18 cellular contexts compared by ENCODE assay signal in genomic region chr17:49749730-49750129, GRCh38. TPM values are rescaled to one million over a fixed set of nuclear protein-coding genes. Genes with fewer than 3 reads are reported as not detected.
DNase-seq lines count a peak whose midpoint lies in the region; ATAC-seq and TF ChIP-seq lines count a peak whose summit lies in the region.
"Had no signal": no experiment of that assay in that cellular context is flagged by ENCODE, and none has a peak within 500 bp of the region (broad histone marks: within the 10 kb centered on the region; RNA-seq: fewer than 3 reads in every experiment).

No MANE protein-coding gene starts in this region.

- CTCF ChIA-PET in activated naive CD4-positive, alpha-beta T cell treated with anti-CD3 and anti-CD28 coated beads for 36 hours (lab: Charles Lee) = interaction anchor here (1.2 to 3.7 kb wide), 3 partner anchors 10 to 34 kb away, joined by 3 to 13 read pairs (median 3); no protein-coding TSS in a partner anchor

- no peak for DNase-seq in activated naive CD4-positive, alpha-beta T cell treated with anti-CD3 and anti-CD28 coated beads for 36 hours
- DNase-seq in activated naive CD4-positive, alpha-beta T cell treated with anti-CD3 and anti-CD28 coated beads, Interleukin-2, amount 50 U/mL, for 72 hours (ENCODE audit: low spot score in 2 of 2) = no peak
- no peak for DNase-seq in activated naive CD8-positive, alpha-beta T cell treated with anti-CD3 and anti-CD28 coated beads, Interleukin-2, amount 50 U/mL, for 24 hours
- DNase-seq in occipital lobe (lab: John Stamatoyannopoulos, UW) = no peak
- DNase-seq in mesenteric fat pad (ENCODE audit: low spot score) = no peak
- DNase-seq: activated effector memory CD4-positive, alpha-beta T cell treated with Interleukin-2 at 50 U/mL for 16 hours; DMS79; effector CD8-positive, alpha-beta T cell; KBM-7; left cardiac atrium; mesendoderm; NCI-H1048; NCI-H2029 treated with DMSO at 0.1 percent for 48 hours had no signal

- H3K27ac Mint-ChIP-seq in activated naive CD4-positive, alpha-beta T cell treated with anti-CD3 and anti-CD28 coated beads for 36 hours = peak overlapping the region; percentile 91
- no peak overlapping the region for H3K27ac Mint-ChIP-seq in activated naive CD4-positive, alpha-beta T cell treated with anti-CD3 and anti-CD28 coated beads, Interleukin-2, amount 50 U/mL, for 72 hours
- peak overlapping the region; percentile 89 for H3K27ac Mint-ChIP-seq in activated naive CD8-positive, alpha-beta T cell treated with anti-CD3 and anti-CD28 coated beads, Interleukin-2, amount 50 U/mL, for 24 hours
- H3K27ac Mint-ChIP-seq in stimulated activated memory B cell treated with anti-CD40 and anti-IgM and Interleukin-4, amounts not matched to agents 10 μg/mL and 1 μg/mL and 100 μg/mL, for 72 hours = peak overlapping the region; percentile 93
- H3K27ac Mint-ChIP-seq: neural progenitor cell had no signal

- no peaks in the 10 kb centered on the region for H3K9me2 ChIP-seq in OCI-LY1 (ENCODE audit: low read depth, low read length)

- no peaks in the 10 kb centered on the region for H4K20me1 ChIP-seq in OCI-LY1 (ENCODE audit: insufficient read depth, low read length)

- H3K36me3 ChIP-seq in OCI-LY1 (ENCODE audit: insufficient read depth, low read length) = peaks cover 29% of the 10 kb centered on the region; the same call in 1 of the 2 replicates
- H3K36me3 ChIP-seq: ascending aorta, neural progenitor cell had no signal

- H3K4me1 ChIP-seq in OCI-LY1 (ENCODE audit: insufficient read depth, low read length, severe bottlenecking) = peaks cover 87% of the 10 kb centered on the region
- H3K4me1 ChIP-seq: ascending aorta, neural progenitor cell had no signal

- TF ChIP-seq CTCF in OCI-LY1 (IDR thresholded peaks at IDR 0.05; ENCODE audit: low read length) = no peak

- H3F3A ChIP-seq in OCI-LY1 (ENCODE audit: insufficient read depth, low read length) = peaks cover 10% of the 10 kb centered on the region

- H3K27me3 ChIP-seq in OCI-LY1 (ENCODE audit: insufficient read depth, low read length) = no peaks in the 10 kb centered on the region
- H3K27me3 ChIP-seq: ascending aorta, neural progenitor cell had no signal

- ATAC-seq in activated naive CD4-positive, alpha-beta T cell treated with anti-CD3 and anti-CD28 coated beads, Interleukin-2, amount 50 U/mL, for 72 hours = no peak
- ATAC-seq in activated naive CD8-positive, alpha-beta T cell treated with anti-CD3 and anti-CD28 coated beads, Interleukin-2, amount 50 U/mL, for 24 hours = no peak
- no peak for ATAC-seq in stimulated activated memory B cell treated with anti-CD40 and anti-IgM and Interleukin-4, amounts not matched to agents 10 μg/mL and 1 μg/mL and 100 μg/mL, for 72 hours
- ATAC-seq in GM21737 (IDR thresholded peaks at IDR 0.05; ENCODE audit: unreplicated experiment) = no peak
- ATAC-seq: left cardiac atrium had no signal

- H3K27me3 Mint-ChIP-seq in activated naive CD4-positive, alpha-beta T cell treated with anti-CD3 and anti-CD28 coated beads for 36 hours (ENCODE audit: low read depth) = no peaks in the 10 kb centered on the region
- H3K27me3 Mint-ChIP-seq in activated naive CD8-positive, alpha-beta T cell treated with anti-CD3 and anti-CD28 coated beads, Interleukin-2, amount 50 U/mL, for 24 hours = no peaks in the 10 kb centered on the region
- no peaks in the 10 kb centered on the region for H3K27me3 Mint-ChIP-seq in stimulated activated memory B cell treated with anti-CD40 and anti-IgM and Interleukin-4, amounts not matched to agents 10 μg/mL and 1 μg/mL and 100 μg/mL, for 72 hours

- H3K79me2 ChIP-seq in OCI-LY1 (ENCODE audit: insufficient read depth, low read length) = peaks cover 55% of the 10 kb centered on the region

- H3K36me3 Mint-ChIP-seq in activated naive CD4-positive, alpha-beta T cell treated with anti-CD3 and anti-CD28 coated beads for 36 hours (ENCODE audit: low read depth) = peaks cover 9% of the 10 kb centered on the region
- H3K36me3 Mint-ChIP-seq in activated naive CD4-positive, alpha-beta T cell treated with anti-CD3 and anti-CD28 coated beads, Interleukin-2, amount 50 U/mL, for 72 hours = peaks cover 9 to 13% of the 10 kb centered on the region in 2 donors
- H3K36me3 Mint-ChIP-seq in activated naive CD8-positive, alpha-beta T cell treated with anti-CD3 and anti-CD28 coated beads, Interleukin-2, amount 50 U/mL, for 24 hours (ENCODE audit: low read depth) = peaks cover 1% of the 10 kb centered on the region
- H3K36me3 Mint-ChIP-seq in stimulated activated memory B cell treated with anti-CD40 and anti-IgM and Interleukin-4, amounts not matched to agents 10 μg/mL and 1 μg/mL and 100 μg/mL, for 72 hours = peaks cover 15% of the 10 kb centered on the region

- no peaks in the 10 kb centered on the region for H3K9me3 ChIP-seq in OCI-LY1 (ENCODE audit: low read length)
- H3K9me3 ChIP-seq: ascending aorta had no signal

- H3K4me1 Mint-ChIP-seq in activated naive CD4-positive, alpha-beta T cell treated with anti-CD3 and anti-CD28 coated beads for 36 hours (ENCODE audit: low read depth) = peaks cover 82% of the 10 kb centered on the region
- H3K4me1 Mint-ChIP-seq in activated naive CD8-positive, alpha-beta T cell treated with anti-CD3 and anti-CD28 coated beads, Interleukin-2, amount 50 U/mL, for 24 hours = peaks cover 85% of the 10 kb centered on the region
- H3K4me1 Mint-ChIP-seq in stimulated activated memory B cell treated with anti-CD40 and anti-IgM and Interleukin-4, amounts not matched to agents 10 μg/mL and 1 μg/mL and 100 μg/mL, for 72 hours = peaks cover 84% of the 10 kb centered on the region
- H3K4me1 Mint-ChIP-seq: neural progenitor cell had no signal

- H3K4me3 ChIP-seq in OCI-LY1 (ENCODE audit: low read depth, low read length, poor library complexity, severe bottlenecking) = no peak overlapping the region
- H3K4me3 ChIP-seq: ascending aorta, neural progenitor cell had no signal

- H3K9ac ChIP-seq in OCI-LY1 (ENCODE audit: low read length) = peak overlapping the region; percentile 38; the same call in 1 of the 2 replicates
- H3K9ac ChIP-seq: neural progenitor cell had no signal

- no peak overlapping the region for H2AFZ ChIP-seq in OCI-LY1 (ENCODE audit: low read length)
- H2AFZ ChIP-seq: neural progenitor cell had no signal

- peak overlapping the region; percentile 93 for H3K27ac ChIP-seq in OCI-LY1 (ENCODE audit: low read depth, low read length, poor library complexity, severe bottlenecking)
- H3K27ac ChIP-seq: ascending aorta, neural progenitor cell had no signal

- intact Hi-C loops in activated naive CD4-positive, alpha-beta T cell treated with anti-CD3 and anti-CD28 coated beads for 36 hours (cut with micrococcal nuclease) = loop anchor here (1.0 to 10.0 kb wide), 4 partner anchors 10 to 405 kb away; partner anchors contain the start of gene KAT7

- H3K4me2 ChIP-seq in OCI-LY1 (ENCODE audit: low read length) = peak overlapping the region; percentile 79; the same call in 1 of the 2 replicates
- H3K4me2 ChIP-seq: neural progenitor cell had no signal

- H3K9me3 Mint-ChIP-seq in activated naive CD4-positive, alpha-beta T cell treated with anti-CD3 and anti-CD28 coated beads for 36 hours = no peaks in the 10 kb centered on the region
- peaks cover 0 to 5% of the 10 kb centered on the region in 2 donors for H3K9me3 Mint-ChIP-seq in activated naive CD4-positive, alpha-beta T cell treated with anti-CD3 and anti-CD28 coated beads, Interleukin-2, amount 50 U/mL, for 72 hours
- H3K9me3 Mint-ChIP-seq in activated naive CD8-positive, alpha-beta T cell treated with anti-CD3 and anti-CD28 coated beads, Interleukin-2, amount 50 U/mL, for 24 hours = no peaks in the 10 kb centered on the region
- no peaks in the 10 kb centered on the region for H3K9me3 Mint-ChIP-seq in stimulated activated memory B cell treated with anti-CD40 and anti-IgM and Interleukin-4, amounts not matched to agents 10 μg/mL and 1 μg/mL and 100 μg/mL, for 72 hours
- H3K9me3 Mint-ChIP-seq: neural progenitor cell had no signal

- no peak overlapping the region for H3K4me3 Mint-ChIP-seq in activated naive CD4-positive, alpha-beta T cell treated with anti-CD3 and anti-CD28 coated beads for 36 hours
- H3K4me3 Mint-ChIP-seq in activated naive CD8-positive, alpha-beta T cell treated with anti-CD3 and anti-CD28 coated beads, Interleukin-2, amount 50 U/mL, for 24 hours = no peak overlapping the region
- H3K4me3 Mint-ChIP-seq in stimulated activated memory B cell treated with anti-CD40 and anti-IgM and Interleukin-4, amounts not matched to agents 10 μg/mL and 1 μg/mL and 100 μg/mL, for 72 hours = no peak overlapping the region
- H3K4me3 Mint-ChIP-seq: neural progenitor cell had no signal

RNA-seq across cellular contexts. Expression of gene FAM117A, which starts 14.2 kb away (rescaled TPM):
- total RNA-seq in activated naive CD4-positive, alpha-beta T cell treated with anti-CD3 and anti-CD28 coated beads for 36 hours = 10 to 100 TPM; 17.7 TPM
- 10 to 100 TPM; 13.3 to 25.0 TPM for total RNA-seq in activated naive CD4-positive, alpha-beta T cell treated with anti-CD3 and anti-CD28 coated beads, Interleukin-2, amount 50 U/mL, for 72 hours
- total RNA-seq in occipital lobe = 0.62 TPM
- 5.9 TPM for total RNA-seq in mesenteric fat pad

RNA-seq across cellular contexts. Expression of gene KAT7, which starts 38.8 kb away (rescaled TPM):
- 10 to 100 TPM; 83.9 to 85.8 TPM for total RNA-seq in activated naive CD4-positive, alpha-beta T cell treated with anti-CD3 and anti-CD28 coated beads for 36 hours
- total RNA-seq in activated naive CD4-positive, alpha-beta T cell treated with anti-CD3 and anti-CD28 coated beads, Interleukin-2, amount 50 U/mL, for 72 hours = 100 to 1,000 TPM in 1 of 2 donors, 10 to 100 TPM in 1; 75.4 to 119 TPM
- total RNA-seq in occipital lobe (49.0 TPM), mesenteric fat pad (34.9 TPM)

RNA-seq across cellular contexts. Expression of gene SLC35B1, which starts 42.0 kb away (rescaled TPM):
- total RNA-seq in activated naive CD4-positive, alpha-beta T cell treated with anti-CD3 and anti-CD28 coated beads for 36 hours = 10 to 100 TPM; 35.3 to 39.5 TPM
- 10 to 100 TPM; 36.2 to 44.1 TPM for total RNA-seq in activated naive CD4-positive, alpha-beta T cell treated with anti-CD3 and anti-CD28 coated beads, Interleukin-2, amount 50 U/mL, for 72 hours
- total RNA-seq in occipital lobe = 39.0 TPM
- 44.5 TPM for total RNA-seq in mesenteric fat pad

Comparison
In these comparisons a context has a peak if more than half of its experiments do, and no peak if none do; other contexts are left out.
1. H3K27ac Mint-ChIP-seq: peak in activated naive CD4-positive, alpha-beta T cell treated with anti-CD3 and anti-CD28 coated beads for 36 hours (single experiment), activated naive CD8-positive, alpha-beta T cell treated with anti-CD3 and anti-CD28 coated beads, Interleukin-2, amount 50 U/mL, for 24 hours (single experiment) and stimulated activated memory B cell treated with anti-CD40 and anti-IgM and Interleukin-4, amounts not matched to agents 10 μg/mL and 1 μg/mL and 100 μg/mL, for 72 hours (single experiment); none in activated naive CD4-positive, alpha-beta T cell treated with anti-CD3 and anti-CD28 coated beads, Interleukin-2, amount 50 U/mL, for 72 hours (0 of 2).